In the genomic region with DNA sequence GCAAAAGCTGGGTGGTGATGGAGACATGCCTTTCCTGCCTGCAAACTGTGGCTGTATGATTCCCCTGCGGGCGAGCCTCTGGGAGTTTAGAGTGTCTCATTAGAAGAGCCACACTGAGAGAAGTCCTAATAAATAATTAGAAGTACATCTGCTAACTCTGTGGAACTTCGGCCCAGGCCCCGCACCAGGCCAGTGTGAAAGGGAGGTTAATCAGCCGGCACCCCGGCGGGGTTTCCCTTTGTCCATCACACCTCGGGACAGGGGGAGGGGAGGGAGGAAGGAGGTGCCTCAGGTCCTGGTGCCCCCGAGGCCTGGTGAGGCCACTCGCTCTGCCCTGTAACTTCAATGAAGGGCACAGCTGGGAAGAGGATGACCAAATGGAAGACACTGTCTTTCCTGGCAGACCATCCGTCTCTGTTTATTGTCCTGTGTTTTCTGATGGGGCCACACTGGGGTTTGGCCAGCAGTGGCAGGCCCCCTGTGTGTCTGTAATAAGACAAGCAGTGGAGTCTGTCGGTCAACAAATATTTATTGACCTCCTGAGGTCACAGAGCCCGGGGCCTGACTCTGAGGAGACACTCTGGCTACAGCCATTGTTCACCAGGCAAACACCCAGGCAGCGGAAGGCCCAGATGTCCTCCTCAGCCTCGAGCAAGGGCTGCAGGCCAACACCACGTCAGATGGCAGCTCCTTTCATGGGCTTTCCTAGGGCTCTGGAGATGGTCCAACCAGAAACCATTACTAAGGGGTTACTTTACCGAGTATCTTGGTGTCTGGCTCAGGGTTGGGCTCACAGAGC, we compare ENCODE assay signal across 1 cellular context.
A peak's percentile ranks its signal among the peaks of the same experiment; 100 is the strongest.
TF ChIP-seq lines count a peak whose summit lies in the region.

No MANE protein-coding gene starts in this region.

TF ChIP-seq in HepG2, 621 proteins besides CTCF, POLR2A, EP300 and RAD21 (continued from another document and continues in another):
- TF ChIP-seq, protein P1, sequence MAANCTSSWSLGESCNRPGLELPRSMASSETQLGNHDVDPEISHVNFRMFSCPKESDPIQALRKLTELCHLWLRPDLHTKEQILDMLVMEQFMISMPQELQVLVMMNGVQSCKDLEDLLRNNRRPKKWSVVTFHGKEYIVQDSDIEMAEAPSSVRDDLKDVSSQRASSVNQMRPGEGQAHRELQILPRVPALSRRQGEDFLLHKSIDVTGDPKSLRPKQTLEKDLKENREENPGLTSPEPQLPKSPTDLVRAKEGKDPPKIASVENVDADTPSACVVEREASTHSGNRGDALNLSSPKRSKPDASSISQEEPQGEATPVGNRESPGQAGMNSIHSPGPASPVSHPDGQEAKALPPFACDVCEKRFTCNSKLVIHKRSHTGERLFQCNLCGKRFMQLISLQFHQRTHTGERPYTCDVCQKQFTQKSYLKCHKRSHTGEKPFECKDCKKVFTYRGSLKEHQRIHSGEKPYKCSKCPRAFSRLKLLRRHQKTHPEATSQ (CRISPR knock-in tag; IDR thresholded peaks at IDR 0.05; ENCODE audit: borderline replicate concordance) = 0 out of 2 replicates have a peak, but pooled peaks have one; percentile 41
- no peak for TF ChIP-seq HNF4G (IDR thresholded peaks at IDR 0.05; ENCODE audit: borderline replicate concordance, low read depth, low read length)
- TF ChIP-seq HNF4G (CRISPR knock-in tag; IDR thresholded peaks at IDR 0.05; ENCODE audit: borderline replicate concordance, low read depth) = no peak
- no peak for TF ChIP-seq ELF4 (CRISPR knock-in tag; IDR thresholded peaks at IDR 0.05; ENCODE audit: borderline replicate concordance)
- no peak for TF ChIP-seq ZNF879 (CRISPR knock-in tag; IDR thresholded peaks at IDR 0.05)
- TF ChIP-seq ZNF256 (CRISPR knock-in tag; conservative IDR thresholded peaks at IDR 0.05) = peak; percentile 53; the same call in 1 of the 2 replicates
- peak; percentile 77; the same call in 1 of the 2 replicates for TF ChIP-seq SAFB2 (CRISPR knock-in tag; IDR thresholded peaks at IDR 0.05; ENCODE audit: borderline replicate concordance, low read depth)
- no peak for TF ChIP-seq ATRX (CRISPR knock-in tag; IDR thresholded peaks at IDR 0.05; ENCODE audit: borderline replicate concordance)
- TF ChIP-seq ZSCAN30 (CRISPR knock-in tag; IDR thresholded peaks at IDR 0.05) = no peak
- peak; percentile 42; the same call in 1 of the 2 replicates for TF ChIP-seq KDM3A (CRISPR knock-in tag; IDR thresholded peaks at IDR 0.05; ENCODE audit: low read depth)
- peak; percentile 57; the same call in 1 of the 2 replicates for TF ChIP-seq KAT8 (CRISPR knock-in tag; IDR thresholded peaks at IDR 0.05)
- TF ChIP-seq ZNF263 (CRISPR knock-in tag; IDR thresholded peaks at IDR 0.05) = no peak
- no peak for TF ChIP-seq KMT2A (CRISPR knock-in tag; IDR thresholded peaks at IDR 0.05)
- no peak for TF ChIP-seq ZNF546 (CRISPR knock-in tag; conservative IDR thresholded peaks at IDR 0.05)
- no peak for TF ChIP-seq ZNF33A (CRISPR knock-in tag; IDR thresholded peaks at IDR 0.05; ENCODE audit: borderline replicate concordance)
- no peak; the same call in 1 of the 2 replicates for TF ChIP-seq ZNF670 (CRISPR knock-in tag; IDR thresholded peaks at IDR 0.05; ENCODE audit: borderline replicate concordance)
- TF ChIP-seq, protein P2, sequence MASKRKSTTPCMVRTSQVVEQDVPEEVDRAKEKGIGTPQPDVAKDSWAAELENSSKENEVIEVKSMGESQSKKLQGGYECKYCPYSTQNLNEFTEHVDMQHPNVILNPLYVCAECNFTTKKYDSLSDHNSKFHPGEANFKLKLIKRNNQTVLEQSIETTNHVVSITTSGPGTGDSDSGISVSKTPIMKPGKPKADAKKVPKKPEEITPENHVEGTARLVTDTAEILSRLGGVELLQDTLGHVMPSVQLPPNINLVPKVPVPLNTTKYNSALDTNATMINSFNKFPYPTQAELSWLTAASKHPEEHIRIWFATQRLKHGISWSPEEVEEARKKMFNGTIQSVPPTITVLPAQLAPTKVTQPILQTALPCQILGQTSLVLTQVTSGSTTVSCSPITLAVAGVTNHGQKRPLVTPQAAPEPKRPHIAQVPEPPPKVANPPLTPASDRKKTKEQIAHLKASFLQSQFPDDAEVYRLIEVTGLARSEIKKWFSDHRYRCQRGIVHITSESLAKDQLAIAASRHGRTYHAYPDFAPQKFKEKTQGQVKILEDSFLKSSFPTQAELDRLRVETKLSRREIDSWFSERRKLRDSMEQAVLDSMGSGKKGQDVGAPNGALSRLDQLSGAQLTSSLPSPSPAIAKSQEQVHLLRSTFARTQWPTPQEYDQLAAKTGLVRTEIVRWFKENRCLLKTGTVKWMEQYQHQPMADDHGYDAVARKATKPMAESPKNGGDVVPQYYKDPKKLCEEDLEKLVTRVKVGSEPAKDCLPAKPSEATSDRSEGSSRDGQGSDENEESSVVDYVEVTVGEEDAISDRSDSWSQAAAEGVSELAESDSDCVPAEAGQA (IDR thresholded peaks at IDR 0.05; ENCODE audit: low read depth) = no peak
- TF ChIP-seq, protein P2 (CRISPR knock-in tag; IDR thresholded peaks at IDR 0.05; ENCODE audit: borderline replicate concordance) = no peak
- TF ChIP-seq ZC3H4 (CRISPR knock-in tag; IDR thresholded peaks at IDR 0.05; ENCODE audit: borderline replicate concordance) = no peak
- TF ChIP-seq NR3C1 (CRISPR knock-in tag; IDR thresholded peaks at IDR 0.05) = no peak
- TF ChIP-seq, protein P3, sequence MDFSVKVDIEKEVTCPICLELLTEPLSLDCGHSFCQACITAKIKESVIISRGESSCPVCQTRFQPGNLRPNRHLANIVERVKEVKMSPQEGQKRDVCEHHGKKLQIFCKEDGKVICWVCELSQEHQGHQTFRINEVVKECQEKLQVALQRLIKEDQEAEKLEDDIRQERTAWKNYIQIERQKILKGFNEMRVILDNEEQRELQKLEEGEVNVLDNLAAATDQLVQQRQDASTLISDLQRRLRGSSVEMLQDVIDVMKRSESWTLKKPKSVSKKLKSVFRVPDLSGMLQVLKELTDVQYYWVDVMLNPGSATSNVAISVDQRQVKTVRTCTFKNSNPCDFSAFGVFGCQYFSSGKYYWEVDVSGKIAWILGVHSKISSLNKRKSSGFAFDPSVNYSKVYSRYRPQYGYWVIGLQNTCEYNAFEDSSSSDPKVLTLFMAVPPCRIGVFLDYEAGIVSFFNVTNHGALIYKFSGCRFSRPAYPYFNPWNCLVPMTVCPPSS (IDR thresholded peaks at IDR 0.05) = no peak
- no peak for TF ChIP-seq ZNF207 (IDR thresholded peaks at IDR 0.05; ENCODE audit: borderline replicate concordance)
- no peak for TF ChIP-seq PRMT3 (CRISPR knock-in tag; IDR thresholded peaks at IDR 0.05; ENCODE audit: borderline replicate concordance, low read depth)
- no peak for TF ChIP-seq MXI1 (IDR thresholded peaks at IDR 0.05; ENCODE audit: borderline replicate concordance, low read depth, low read length)
- TF ChIP-seq PHF20 (CRISPR knock-in tag; IDR thresholded peaks at IDR 0.05) = no peak
- TF ChIP-seq, protein P4, sequence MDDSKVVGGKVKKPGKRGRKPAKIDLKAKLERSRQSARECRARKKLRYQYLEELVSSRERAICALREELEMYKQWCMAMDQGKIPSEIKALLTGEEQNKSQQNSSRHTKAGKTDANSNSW (CRISPR knock-in tag; IDR thresholded peaks at IDR 0.05; ENCODE audit: borderline replicate concordance) = no peak
- TF ChIP-seq, protein P5, sequence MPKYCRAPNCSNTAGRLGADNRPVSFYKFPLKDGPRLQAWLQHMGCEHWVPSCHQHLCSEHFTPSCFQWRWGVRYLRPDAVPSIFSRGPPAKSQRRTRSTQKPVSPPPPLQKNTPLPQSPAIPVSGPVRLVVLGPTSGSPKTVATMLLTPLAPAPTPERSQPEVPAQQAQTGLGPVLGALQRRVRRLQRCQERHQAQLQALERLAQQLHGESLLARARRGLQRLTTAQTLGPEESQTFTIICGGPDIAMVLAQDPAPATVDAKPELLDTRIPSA (CRISPR knock-in tag; IDR thresholded peaks at IDR 0.05; ENCODE audit: borderline replicate concordance) = no peak
- TF ChIP-seq HIVEP1 (CRISPR knock-in tag; IDR thresholded peaks at IDR 0.05) = no peak; the same call in 1 of the 2 replicates
- TF ChIP-seq PCBP1 (IDR thresholded peaks at IDR 0.05; ENCODE audit: borderline replicate concordance, low read depth, low read length) = no peak
- no peak for TF ChIP-seq POLR2AphosphoS5 (IDR thresholded peaks at IDR 0.05; ENCODE audit: low read depth, low read length)
- 0 out of 2 replicates have a peak, but pooled peaks have one; percentile 45 for TF ChIP-seq ZBTB38 (CRISPR knock-in tag; IDR thresholded peaks at IDR 0.05)
- TF ChIP-seq ZZZ3 (CRISPR knock-in tag; IDR thresholded peaks at IDR 0.05; ENCODE audit: borderline replicate concordance) = no peak
- TF ChIP-seq CAMTA2 (CRISPR knock-in tag; IDR thresholded peaks at IDR 0.05; ENCODE audit: borderline replicate concordance) = no peak
- TF ChIP-seq, protein P6, sequence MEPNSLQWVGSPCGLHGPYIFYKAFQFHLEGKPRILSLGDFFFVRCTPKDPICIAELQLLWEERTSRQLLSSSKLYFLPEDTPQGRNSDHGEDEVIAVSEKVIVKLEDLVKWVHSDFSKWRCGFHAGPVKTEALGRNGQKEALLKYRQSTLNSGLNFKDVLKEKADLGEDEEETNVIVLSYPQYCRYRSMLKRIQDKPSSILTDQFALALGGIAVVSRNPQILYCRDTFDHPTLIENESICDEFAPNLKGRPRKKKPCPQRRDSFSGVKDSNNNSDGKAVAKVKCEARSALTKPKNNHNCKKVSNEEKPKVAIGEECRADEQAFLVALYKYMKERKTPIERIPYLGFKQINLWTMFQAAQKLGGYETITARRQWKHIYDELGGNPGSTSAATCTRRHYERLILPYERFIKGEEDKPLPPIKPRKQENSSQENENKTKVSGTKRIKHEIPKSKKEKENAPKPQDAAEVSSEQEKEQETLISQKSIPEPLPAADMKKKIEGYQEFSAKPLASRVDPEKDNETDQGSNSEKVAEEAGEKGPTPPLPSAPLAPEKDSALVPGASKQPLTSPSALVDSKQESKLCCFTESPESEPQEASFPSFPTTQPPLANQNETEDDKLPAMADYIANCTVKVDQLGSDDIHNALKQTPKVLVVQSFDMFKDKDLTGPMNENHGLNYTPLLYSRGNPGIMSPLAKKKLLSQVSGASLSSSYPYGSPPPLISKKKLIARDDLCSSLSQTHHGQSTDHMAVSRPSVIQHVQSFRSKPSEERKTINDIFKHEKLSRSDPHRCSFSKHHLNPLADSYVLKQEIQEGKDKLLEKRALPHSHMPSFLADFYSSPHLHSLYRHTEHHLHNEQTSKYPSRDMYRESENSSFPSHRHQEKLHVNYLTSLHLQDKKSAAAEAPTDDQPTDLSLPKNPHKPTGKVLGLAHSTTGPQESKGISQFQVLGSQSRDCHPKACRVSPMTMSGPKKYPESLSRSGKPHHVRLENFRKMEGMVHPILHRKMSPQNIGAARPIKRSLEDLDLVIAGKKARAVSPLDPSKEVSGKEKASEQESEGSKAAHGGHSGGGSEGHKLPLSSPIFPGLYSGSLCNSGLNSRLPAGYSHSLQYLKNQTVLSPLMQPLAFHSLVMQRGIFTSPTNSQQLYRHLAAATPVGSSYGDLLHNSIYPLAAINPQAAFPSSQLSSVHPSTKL (CRISPR knock-in tag; IDR thresholded peaks at IDR 0.05) = peak; percentile 85
- TF ChIP-seq, protein P7, sequence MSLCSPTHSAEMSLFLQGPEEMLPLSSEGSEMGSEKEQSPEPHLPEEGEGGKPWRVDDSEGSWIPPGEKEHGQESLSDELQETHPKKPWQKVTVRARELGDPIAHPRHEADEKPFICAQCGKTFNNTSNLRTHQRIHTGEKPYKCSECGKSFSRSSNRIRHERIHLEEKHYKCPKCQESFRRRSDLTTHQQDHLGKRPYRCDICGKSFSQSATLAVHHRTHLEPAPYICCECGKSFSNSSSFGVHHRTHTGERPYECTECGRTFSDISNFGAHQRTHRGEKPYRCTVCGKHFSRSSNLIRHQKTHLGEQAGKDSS (CRISPR knock-in tag; IDR thresholded peaks at IDR 0.05; ENCODE audit: borderline replicate concordance, low read depth) = no peak
- TF ChIP-seq, protein P8, sequence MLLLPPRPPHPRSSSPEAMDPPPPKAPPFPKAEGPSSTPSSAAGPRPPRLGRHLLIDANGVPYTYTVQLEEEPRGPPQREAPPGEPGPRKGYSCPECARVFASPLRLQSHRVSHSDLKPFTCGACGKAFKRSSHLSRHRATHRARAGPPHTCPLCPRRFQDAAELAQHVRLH (CRISPR knock-in tag; IDR thresholded peaks at IDR 0.05; ENCODE audit: borderline replicate concordance, low read depth) = 0 out of 2 replicates have a peak, but pooled peaks have one; percentile 24
- no peak; the same call in 1 of the 2 replicates for TF ChIP-seq ZNF543 (CRISPR knock-in tag; IDR thresholded peaks at IDR 0.05)
- no peak for TF ChIP-seq ZNF180 (CRISPR knock-in tag; IDR thresholded peaks at IDR 0.05; ENCODE audit: borderline replicate concordance, low read depth)
- 0 out of 2 replicates have a peak, but pooled peaks have one; percentile 25 for TF ChIP-seq ZNF619 (CRISPR knock-in tag; IDR thresholded peaks at IDR 0.05)
- TF ChIP-seq ZNF761 (CRISPR knock-in tag; conservative IDR thresholded peaks at IDR 0.05) = no peak
- no peak for TF ChIP-seq GTF2F1 (IDR thresholded peaks at IDR 0.05; ENCODE audit: low read length)
- TF ChIP-seq, protein P9, sequence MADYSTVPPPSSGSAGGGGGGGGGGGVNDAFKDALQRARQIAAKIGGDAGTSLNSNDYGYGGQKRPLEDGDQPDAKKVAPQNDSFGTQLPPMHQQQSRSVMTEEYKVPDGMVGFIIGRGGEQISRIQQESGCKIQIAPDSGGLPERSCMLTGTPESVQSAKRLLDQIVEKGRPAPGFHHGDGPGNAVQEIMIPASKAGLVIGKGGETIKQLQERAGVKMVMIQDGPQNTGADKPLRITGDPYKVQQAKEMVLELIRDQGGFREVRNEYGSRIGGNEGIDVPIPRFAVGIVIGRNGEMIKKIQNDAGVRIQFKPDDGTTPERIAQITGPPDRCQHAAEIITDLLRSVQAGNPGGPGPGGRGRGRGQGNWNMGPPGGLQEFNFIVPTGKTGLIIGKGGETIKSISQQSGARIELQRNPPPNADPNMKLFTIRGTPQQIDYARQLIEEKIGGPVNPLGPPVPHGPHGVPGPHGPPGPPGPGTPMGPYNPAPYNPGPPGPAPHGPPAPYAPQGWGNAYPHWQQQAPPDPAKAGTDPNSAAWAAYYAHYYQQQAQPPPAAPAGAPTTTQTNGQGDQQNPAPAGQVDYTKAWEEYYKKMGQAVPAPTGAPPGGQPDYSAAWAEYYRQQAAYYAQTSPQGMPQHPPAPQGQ (CRISPR knock-in tag; IDR thresholded peaks at IDR 0.05; ENCODE audit: borderline replicate concordance) = no peak
- no peak for TF ChIP-seq KMT2B (CRISPR knock-in tag; IDR thresholded peaks at IDR 0.05)
- 0 out of 2 replicates have a peak, but pooled peaks have one; percentile 57 for TF ChIP-seq MEF2D (CRISPR knock-in tag; IDR thresholded peaks at IDR 0.05)
- no peak for TF ChIP-seq ZBTB21 (CRISPR knock-in tag; IDR thresholded peaks at IDR 0.05)
- no peak for TF ChIP-seq PCBP2 (optimal IDR thresholded peaks at IDR 0.05; ENCODE audit: low read depth, low read length, poor library complexity, severe bottlenecking)
